ENCODE assay signal across 8 cellular contexts in genomic region chr14:67619446-67620216, GRCh38. TPM values are rescaled to one million over a fixed set of nuclear protein-coding genes. Genes with fewer than 3 reads are reported as not detected.
DNase-seq lines count a peak whose midpoint lies in the region; ATAC-seq and TF ChIP-seq lines count a peak whose summit lies in the region.

TSS of gene ARG2 (plus strand) at chr14:67619920. CDS start at chr14:67619978, 58 bp downstream.

- H3K4me3 ChIP-seq in duodenal mucosa (ENCODE audit: low read depth in 1 of 2, low read length in 2 of 2) (peak within 1 kb of the TSS; percentile 83), lower leg skin (ENCODE audit: low read depth, poor library complexity, severe bottlenecking) (peak within 1 kb of the TSS; percentile 58)

- DNase-seq in CD14-positive monocyte (ENCODE audit: low spot score) (peak; percentile 98), NCI-H748 treated with DMSO at 0.1 percent for 48 hours (lab: John Stamatoyannopoulos, UW) (peak; percentile 95), lower leg skin (ENCODE audit: low spot score in 2 of 2) (peak; percentile 95 to 99)
- DNase-seq in activated CD4-positive, alpha-beta memory T cell treated with anti-CD3 and anti-CD28 coated beads for 36 hours, result peak; percentile 98
- DNase-seq in stimulated activated CD4-positive, alpha-beta T cell treated with anti-CD3 and anti-CD28 coated beads, Interleukin-4, amount 100 ng/mL, for 48 hours (ENCODE audit: low read depth in 2 of 2), result peak; percentile 96

- CTCF ChIA-PET in activated CD4-positive, alpha-beta memory T cell treated with anti-CD3 and anti-CD28 coated beads for 36 hours (lab: Charles Lee), result interaction anchor here (0.6 to 4.7 kb wide), 29 partner anchors 8 to 259 kb away, joined by 3 to 149 read pairs (median 4); partner anchors contain the start of genes ATP6V1D, EIF2S1, PIGH and PLEKHH1

- ATAC-seq in GM19397 (IDR thresholded peaks at IDR 0.05; ENCODE audit: unreplicated experiment) (peak; percentile 96), HG03565 (IDR thresholded peaks at IDR 0.05; ENCODE audit: unreplicated experiment) (peak; percentile 81)

- intact Hi-C loops in CD14-positive monocyte (cut with micrococcal nuclease) (loop anchor here (2.0 to 10.0 kb wide), 4 partner anchors 48 to 83 kb away; partner anchors contain the start of genes RDH12 (in 2 of the 2) and VTI1B (in 1 of the 2)), lower leg skin (cut with DNase I; ENCODE audit: low total_unique reads) (loop anchor here (10.0 kb wide), 1 partner anchor 45 kb away; no protein-coding TSS in a partner anchor)
- intact Hi-C loops in activated CD4-positive, alpha-beta memory T cell treated with anti-CD3 and anti-CD28 coated beads for 36 hours (cut with micrococcal nuclease), result loop anchor here (1.0 to 2.0 kb wide), 4 partner anchors 19 to 201 kb away; partner anchors contain the start of genes PIGH and RDH11

- TF ChIP-seq CTCF in CD14-positive monocyte (IDR thresholded peaks at IDR 0.05) (no peak), lower leg skin (IDR thresholded peaks at IDR 0.05) (peak in 1 of 3 donors; percentile 40)

- H3K27me3 ChIP-seq in duodenal mucosa (ENCODE audit: control insufficient read depth in 1 of 2, insufficient read depth in 2 of 2, low read length in 2 of 2), result peaks cover 0 to 8% of the 10 kb centered on the region in 2 donors

- no peaks in the 10 kb centered on the region for H3K36me3 ChIP-seq in duodenal mucosa (ENCODE audit: control insufficient read depth in 1 of 2, insufficient read depth in 2 of 2, low read length in 2 of 2)

- H3K9me3 Mint-ChIP-seq in CD14-positive monocyte, result no peaks in the 10 kb centered on the region
- H3K9me3 Mint-ChIP-seq in activated CD4-positive, alpha-beta memory T cell treated with anti-CD3 and anti-CD28 coated beads for 36 hours, result no peaks in the 10 kb centered on the region

- no peak for TF ChIP-seq POLR2A in lower leg skin (IDR thresholded peaks at IDR 0.05)

- H3K4me1 ChIP-seq in duodenal mucosa (ENCODE audit: control insufficient read depth in 1 of 2, insufficient read depth in 2 of 2, low read length in 2 of 2), result peaks cover 12 to 21% of the 10 kb centered on the region in 2 donors

- H3K9me3 ChIP-seq in duodenal mucosa (ENCODE audit: control insufficient read depth in 1 of 2, low read length in 2 of 2), result no peaks in the 10 kb centered on the region

- peaks cover 13 to 27% (median 23%) of the 10 kb centered on the region in 3 donors for H3K27me3 Mint-ChIP-seq in CD14-positive monocyte (ENCODE audit: low read depth in 3 of 3)
- H3K27me3 Mint-ChIP-seq in activated CD4-positive, alpha-beta memory T cell treated with anti-CD3 and anti-CD28 coated beads for 36 hours, result peaks cover 15% of the 10 kb centered on the region

- peak within 1 kb of the TSS; percentile 74 to 91 (median 83) for H3K27ac Mint-ChIP-seq in CD14-positive monocyte
- no peak within 1 kb of the TSS for H3K27ac Mint-ChIP-seq in activated CD4-positive, alpha-beta memory T cell treated with anti-CD3 and anti-CD28 coated beads for 36 hours

- POLR2A ChIA-PET in activated CD4-positive, alpha-beta memory T cell treated with anti-CD3 and anti-CD28 coated beads for 36 hours (lab: Charles Lee), result interaction anchor here (0.7 to 1.7 kb wide), 5 partner anchors 19 to 76 kb away, joined by 3 to 6 read pairs (median 4); partner anchors contain the start of genes PIGH and RDH11

- 1 to 2% methylated on average over 14 to 43 of the region's 62 CpGs for WGBS in lower leg skin, 2 donors

- no peaks in the 10 kb centered on the region for H3K36me3 Mint-ChIP-seq in CD14-positive monocyte
- peaks cover 2% of the 10 kb centered on the region for H3K36me3 Mint-ChIP-seq in activated CD4-positive, alpha-beta memory T cell treated with anti-CD3 and anti-CD28 coated beads for 36 hours

- peaks cover 24% of the 10 kb centered on the region for H3K4me1 Mint-ChIP-seq in CD14-positive monocyte
- H3K4me1 Mint-ChIP-seq in activated CD4-positive, alpha-beta memory T cell treated with anti-CD3 and anti-CD28 coated beads for 36 hours (ENCODE audit: low read depth), result peaks cover 26% of the 10 kb centered on the region

- peak within 1 kb of the TSS; percentile 85 for H3K4me3 Mint-ChIP-seq in CD14-positive monocyte
- peak within 1 kb of the TSS; percentile 84 for H3K4me3 Mint-ChIP-seq in activated CD4-positive, alpha-beta memory T cell treated with anti-CD3 and anti-CD28 coated beads for 36 hours

- H3K9ac ChIP-seq in duodenal mucosa (ENCODE audit: low read depth in 1 of 2, low read length in 2 of 2), result peak within 1 kb of the TSS; percentile 78 to 82

- H3K27ac ChIP-seq in duodenal mucosa (ENCODE audit: low read depth, low read length), result peak within 1 kb of the TSS; percentile 70

RNA-seq across cellular contexts. Expression of gene ARG2, which starts in this region (rescaled TPM):
- polyA plus RNA-seq in CD14-positive monocyte, result under 1 TPM; 0.33 to 0.46 TPM
- 1 to 10 TPM; 6.8 to 7.6 TPM for total RNA-seq in activated CD4-positive, alpha-beta memory T cell treated with anti-CD3 and anti-CD28 coated beads for 36 hours
- total RNA-seq in lower leg skin, result 1 to 10 TPM; 3.5 to 6.8 (median 5.2) TPM

Comparison
In these comparisons a context has a peak if more than half of its experiments do, and no peak if none do; other contexts are left out.
1. Peak in every context shown above with its lines: DNase-seq, ATAC-seq, H3K4me3 ChIP-seq and H3K27ac ChIP-seq.
2. Peak in DNase-seq in CD14-positive monocyte; RNA of the gene not detected or under 1 TPM.